Comparison of ENCODE assay signal across 1 cellular context in the genomic region with DNA sequence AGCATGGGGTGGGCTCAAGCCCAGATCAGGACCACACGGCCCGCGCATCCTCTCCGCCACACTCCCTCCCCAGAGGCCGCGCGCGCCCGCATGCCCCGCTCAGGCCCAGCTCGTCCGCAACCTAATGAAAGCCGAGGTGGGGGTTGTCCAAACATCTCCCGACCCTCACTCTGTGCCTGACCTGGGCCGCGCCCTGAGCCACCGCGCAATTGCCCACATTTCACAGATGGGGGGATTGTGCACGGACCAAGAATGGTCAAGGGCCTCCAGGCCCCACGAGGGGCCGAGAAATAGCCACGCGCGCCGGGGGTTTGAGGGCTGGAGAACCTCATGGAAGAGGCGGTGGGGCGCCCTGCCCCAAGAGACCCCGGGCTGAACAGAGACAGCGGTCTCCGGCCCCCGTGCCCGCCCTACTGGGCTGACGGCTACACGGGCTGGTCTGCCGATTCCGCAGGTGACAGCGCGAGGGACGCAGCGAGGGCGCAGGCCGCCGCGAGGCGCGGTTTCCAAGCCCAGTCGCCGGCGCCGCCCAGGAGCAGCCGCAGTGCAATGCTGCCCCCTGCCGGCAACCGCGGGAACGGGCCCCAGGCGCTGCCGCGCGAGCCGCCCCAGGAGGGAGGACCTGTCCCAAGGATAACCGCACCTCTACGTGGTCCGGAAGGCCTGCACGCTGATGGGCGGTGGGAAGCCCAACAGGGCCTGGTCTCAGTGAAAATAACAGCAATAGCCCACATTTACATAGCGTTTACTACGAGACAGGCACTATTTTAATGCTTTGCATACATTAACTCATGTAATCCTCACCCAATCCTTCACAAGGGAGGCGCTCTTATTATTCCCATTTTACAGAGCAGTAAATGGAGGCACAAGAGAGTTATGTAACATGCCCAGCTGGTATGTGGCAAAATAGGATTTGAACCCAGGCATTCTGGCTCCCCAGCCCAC.
TF ChIP-seq lines count a peak whose summit lies in the region.

No MANE protein-coding gene starts in this region.

TF ChIP-seq in HepG2, 621 proteins besides CTCF, POLR2A, EP300 and RAD21 (continued from another document and continues in another):
- TF ChIP-seq, protein P1, sequence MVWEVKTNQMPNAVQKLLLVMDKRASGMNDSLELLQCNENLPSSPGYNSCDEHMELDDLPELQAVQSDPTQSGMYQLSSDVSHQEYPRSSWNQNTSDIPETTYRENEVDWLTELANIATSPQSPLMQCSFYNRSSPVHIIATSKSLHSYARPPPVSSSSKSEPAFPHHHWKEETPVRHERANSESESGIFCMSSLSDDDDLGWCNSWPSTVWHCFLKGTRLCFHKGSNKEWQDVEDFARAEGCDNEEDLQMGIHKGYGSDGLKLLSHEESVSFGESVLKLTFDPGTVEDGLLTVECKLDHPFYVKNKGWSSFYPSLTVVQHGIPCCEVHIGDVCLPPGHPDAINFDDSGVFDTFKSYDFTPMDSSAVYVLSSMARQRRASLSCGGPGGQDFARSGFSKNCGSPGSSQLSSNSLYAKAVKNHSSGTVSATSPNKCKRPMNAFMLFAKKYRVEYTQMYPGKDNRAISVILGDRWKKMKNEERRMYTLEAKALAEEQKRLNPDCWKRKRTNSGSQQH (CRISPR knock-in tag; IDR thresholded peaks at IDR 0.05; ENCODE audit: low read depth): no peak
- TF ChIP-seq, protein P2, sequence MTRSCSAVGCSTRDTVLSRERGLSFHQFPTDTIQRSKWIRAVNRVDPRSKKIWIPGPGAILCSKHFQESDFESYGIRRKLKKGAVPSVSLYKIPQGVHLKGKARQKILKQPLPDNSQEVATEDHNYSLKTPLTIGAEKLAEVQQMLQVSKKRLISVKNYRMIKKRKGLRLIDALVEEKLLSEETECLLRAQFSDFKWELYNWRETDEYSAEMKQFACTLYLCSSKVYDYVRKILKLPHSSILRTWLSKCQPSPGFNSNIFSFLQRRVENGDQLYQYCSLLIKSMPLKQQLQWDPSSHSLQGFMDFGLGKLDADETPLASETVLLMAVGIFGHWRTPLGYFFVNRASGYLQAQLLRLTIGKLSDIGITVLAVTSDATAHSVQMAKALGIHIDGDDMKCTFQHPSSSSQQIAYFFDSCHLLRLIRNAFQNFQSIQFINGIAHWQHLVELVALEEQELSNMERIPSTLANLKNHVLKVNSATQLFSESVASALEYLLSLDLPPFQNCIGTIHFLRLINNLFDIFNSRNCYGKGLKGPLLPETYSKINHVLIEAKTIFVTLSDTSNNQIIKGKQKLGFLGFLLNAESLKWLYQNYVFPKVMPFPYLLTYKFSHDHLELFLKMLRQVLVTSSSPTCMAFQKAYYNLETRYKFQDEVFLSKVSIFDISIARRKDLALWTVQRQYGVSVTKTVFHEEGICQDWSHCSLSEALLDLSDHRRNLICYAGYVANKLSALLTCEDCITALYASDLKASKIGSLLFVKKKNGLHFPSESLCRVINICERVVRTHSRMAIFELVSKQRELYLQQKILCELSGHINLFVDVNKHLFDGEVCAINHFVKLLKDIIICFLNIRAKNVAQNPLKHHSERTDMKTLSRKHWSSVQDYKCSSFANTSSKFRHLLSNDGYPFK (CRISPR knock-in tag; IDR thresholded peaks at IDR 0.05; ENCODE audit: borderline replicate concordance): no peak
- TF ChIP-seq ATF7-NPFF (CRISPR knock-in tag; IDR thresholded peaks at IDR 0.05; ENCODE audit: low read depth) (0 out of 2 replicates have a peak, but pooled peaks have one; percentile 31), ZNF567 (CRISPR knock-in tag; IDR thresholded peaks at IDR 0.05; ENCODE audit: borderline replicate concordance) (peak; percentile 59; the same call in 1 of the 2 replicates), ZNF768 (CRISPR knock-in tag; IDR thresholded peaks at IDR 0.05) (peak; percentile 30; the same call in 1 of the 2 replicates), ZNF629 (CRISPR knock-in tag; conservative IDR thresholded peaks at IDR 0.05) (peak; percentile 92), MYC (CRISPR knock-in tag; IDR thresholded peaks at IDR 0.05; ENCODE audit: borderline replicate concordance) (0 out of 2 replicates have a peak, but pooled peaks have one; percentile 16), ZNF253 (CRISPR knock-in tag; IDR thresholded peaks at IDR 0.05; ENCODE audit: borderline replicate concordance) (0 out of 2 replicates have a peak, but pooled peaks have one; percentile 35), KDM1A (CRISPR knock-in tag; IDR thresholded peaks at IDR 0.05) (no peak), DR1 (CRISPR knock-in tag; IDR thresholded peaks at IDR 0.05) (no peak), SOX13 (IDR thresholded peaks at IDR 0.05) (no peak), SOX13 (CRISPR knock-in tag; conservative IDR thresholded peaks at IDR 0.05 in 1 of 2, IDR thresholded peaks at IDR 0.05 in 1 of 2) (peak in 1 of 2 experiments; percentile 15; a peak in 1 of 4 replicates), HDAC2 (CRISPR knock-in tag; IDR thresholded peaks at IDR 0.05) (no peak), ETV5 (CRISPR knock-in tag; IDR thresholded peaks at IDR 0.05; ENCODE audit: borderline replicate concordance) (0 out of 2 replicates have a peak, but pooled peaks have one; percentile 11), MTF2 (CRISPR knock-in tag; IDR thresholded peaks at IDR 0.05; ENCODE audit: borderline replicate concordance) (peak; percentile 94; the same call in 1 of the 2 replicates), ZNF546 (CRISPR knock-in tag; conservative IDR thresholded peaks at IDR 0.05) (0 out of 2 replicates have a peak, but pooled peaks have one; percentile 55), ZNF234 (CRISPR knock-in tag; conservative IDR thresholded peaks at IDR 0.05) (0 out of 2 replicates have a peak, but pooled peaks have one; percentile 34), CBFB (CRISPR knock-in tag; IDR thresholded peaks at IDR 0.05) (0 out of 2 replicates have a peak, but pooled peaks have one; percentile 37), HOXA3 (CRISPR knock-in tag; IDR thresholded peaks at IDR 0.05) (peak; percentile 48; the same call in 1 of the 2 replicates), FOXA3 (CRISPR knock-in tag; IDR thresholded peaks at IDR 0.05) (no peak), ISL2 (CRISPR knock-in tag; IDR thresholded peaks at IDR 0.05) (0 out of 2 replicates have a peak, but pooled peaks have one; percentile 18)
- TF ChIP-seq, protein P3, sequence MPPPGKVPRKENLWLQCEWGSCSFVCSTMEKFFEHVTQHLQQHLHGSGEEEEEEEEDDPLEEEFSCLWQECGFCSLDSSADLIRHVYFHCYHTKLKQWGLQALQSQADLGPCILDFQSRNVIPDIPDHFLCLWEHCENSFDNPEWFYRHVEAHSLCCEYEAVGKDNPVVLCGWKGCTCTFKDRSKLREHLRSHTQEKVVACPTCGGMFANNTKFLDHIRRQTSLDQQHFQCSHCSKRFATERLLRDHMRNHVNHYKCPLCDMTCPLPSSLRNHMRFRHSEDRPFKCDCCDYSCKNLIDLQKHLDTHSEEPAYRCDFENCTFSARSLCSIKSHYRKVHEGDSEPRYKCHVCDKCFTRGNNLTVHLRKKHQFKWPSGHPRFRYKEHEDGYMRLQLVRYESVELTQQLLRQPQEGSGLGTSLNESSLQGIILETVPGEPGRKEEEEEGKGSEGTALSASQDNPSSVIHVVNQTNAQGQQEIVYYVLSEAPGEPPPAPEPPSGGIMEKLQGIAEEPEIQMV (CRISPR knock-in tag; IDR thresholded peaks at IDR 0.05; ENCODE audit: low read depth): 0 out of 2 replicates have a peak, but pooled peaks have one; percentile 32
- TF ChIP-seq, protein P4, sequence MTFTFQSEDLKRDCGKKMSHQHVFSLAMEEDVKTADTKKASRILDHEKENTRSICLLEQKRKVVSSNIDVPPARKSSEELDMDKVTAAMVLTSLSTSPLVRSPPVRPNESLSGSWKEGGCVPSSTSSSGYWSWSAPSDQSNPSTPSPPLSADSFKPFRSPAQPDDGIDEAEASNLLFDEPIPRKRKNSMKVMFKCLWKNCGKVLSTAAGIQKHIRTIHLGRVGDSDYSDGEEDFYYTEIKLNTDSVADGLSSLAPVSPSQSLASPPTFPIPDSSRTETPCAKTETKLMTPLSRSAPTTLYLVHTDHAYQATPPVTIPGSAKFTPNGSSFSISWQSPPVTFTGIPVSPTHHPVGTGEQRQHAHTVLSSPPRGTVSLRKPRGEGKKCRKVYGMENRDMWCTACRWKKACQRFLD (CRISPR knock-in tag; IDR thresholded peaks at IDR 0.05; ENCODE audit: borderline replicate concordance): peak; percentile 56; the same call in 1 of the 2 replicates
- TF ChIP-seq, protein P5, sequence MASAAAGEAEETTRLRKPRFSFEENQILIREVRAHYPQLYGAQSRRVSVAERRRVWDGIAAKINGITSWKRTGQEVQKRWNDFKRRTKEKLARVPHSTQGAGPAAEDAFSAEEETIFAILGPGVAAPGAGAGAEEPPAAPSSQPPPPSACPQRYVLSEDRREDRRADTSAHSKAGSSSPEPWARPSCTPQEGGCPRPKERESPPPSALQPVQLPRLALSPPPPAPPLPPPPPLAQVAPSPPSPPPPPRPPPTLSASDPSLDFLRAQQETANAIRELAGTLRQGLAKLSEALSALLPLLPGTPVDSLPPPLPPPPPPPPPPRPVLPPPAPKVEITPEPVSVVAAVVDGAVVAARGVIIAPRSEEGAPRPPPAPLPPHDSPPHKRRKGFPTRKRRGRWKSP (CRISPR knock-in tag; IDR thresholded peaks at IDR 0.05): peak; percentile 99
- TF ChIP-seq, protein P6, sequence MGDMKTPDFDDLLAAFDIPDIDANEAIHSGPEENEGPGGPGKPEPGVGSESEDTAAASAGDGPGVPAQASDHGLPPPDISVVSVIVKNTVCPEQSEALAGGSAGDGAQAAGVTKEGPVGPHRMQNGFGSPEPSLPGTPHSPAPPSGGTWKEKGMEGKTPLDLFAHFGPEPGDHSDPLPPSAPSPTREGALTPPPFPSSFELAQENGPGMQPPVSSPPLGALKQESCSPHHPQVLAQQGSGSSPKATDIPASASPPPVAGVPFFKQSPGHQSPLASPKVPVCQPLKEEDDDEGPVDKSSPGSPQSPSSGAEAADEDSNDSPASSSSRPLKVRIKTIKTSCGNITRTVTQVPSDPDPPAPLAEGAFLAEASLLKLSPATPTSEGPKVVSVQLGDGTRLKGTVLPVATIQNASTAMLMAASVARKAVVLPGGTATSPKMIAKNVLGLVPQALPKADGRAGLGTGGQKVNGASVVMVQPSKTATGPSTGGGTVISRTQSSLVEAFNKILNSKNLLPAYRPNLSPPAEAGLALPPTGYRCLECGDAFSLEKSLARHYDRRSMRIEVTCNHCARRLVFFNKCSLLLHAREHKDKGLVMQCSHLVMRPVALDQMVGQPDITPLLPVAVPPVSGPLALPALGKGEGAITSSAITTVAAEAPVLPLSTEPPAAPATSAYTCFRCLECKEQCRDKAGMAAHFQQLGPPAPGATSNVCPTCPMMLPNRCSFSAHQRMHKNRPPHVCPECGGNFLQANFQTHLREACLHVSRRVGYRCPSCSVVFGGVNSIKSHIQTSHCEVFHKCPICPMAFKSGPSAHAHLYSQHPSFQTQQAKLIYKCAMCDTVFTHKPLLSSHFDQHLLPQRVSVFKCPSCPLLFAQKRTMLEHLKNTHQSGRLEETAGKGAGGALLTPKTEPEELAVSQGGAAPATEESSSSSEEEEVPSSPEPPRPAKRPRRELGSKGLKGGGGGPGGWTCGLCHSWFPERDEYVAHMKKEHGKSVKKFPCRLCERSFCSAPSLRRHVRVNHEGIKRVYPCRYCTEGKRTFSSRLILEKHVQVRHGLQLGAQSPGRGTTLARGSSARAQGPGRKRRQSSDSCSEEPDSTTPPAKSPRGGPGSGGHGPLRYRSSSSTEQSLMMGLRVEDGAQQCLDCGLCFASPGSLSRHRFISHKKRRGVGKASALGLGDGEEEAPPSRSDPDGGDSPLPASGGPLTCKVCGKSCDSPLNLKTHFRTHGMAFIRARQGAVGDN (CRISPR knock-in tag; IDR thresholded peaks at IDR 0.05): peak; percentile 73
- TF ChIP-seq, protein P7, sequence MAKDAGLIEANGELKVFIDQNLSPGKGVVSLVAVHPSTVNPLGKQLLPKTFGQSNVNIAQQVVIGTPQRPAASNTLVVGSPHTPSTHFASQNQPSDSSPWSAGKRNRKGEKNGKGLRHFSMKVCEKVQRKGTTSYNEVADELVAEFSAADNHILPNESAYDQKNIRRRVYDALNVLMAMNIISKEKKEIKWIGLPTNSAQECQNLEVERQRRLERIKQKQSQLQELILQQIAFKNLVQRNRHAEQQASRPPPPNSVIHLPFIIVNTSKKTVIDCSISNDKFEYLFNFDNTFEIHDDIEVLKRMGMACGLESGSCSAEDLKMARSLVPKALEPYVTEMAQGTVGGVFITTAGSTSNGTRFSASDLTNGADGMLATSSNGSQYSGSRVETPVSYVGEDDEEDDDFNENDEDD (CRISPR knock-in tag; IDR thresholded peaks at IDR 0.05; ENCODE audit: borderline replicate concordance): peak; percentile 54; the same call in 1 of the 2 replicates
